Comparison of ENCODE assay signal across 11 cellular contexts in genomic region chr2:113158884-113159553, GRCh38. TPM values are rescaled to one million over a fixed set of nuclear protein-coding genes. Genes with fewer than 3 reads are reported as not detected.
DNase-seq lines count a peak whose midpoint lies in the region; ATAC-seq and TF ChIP-seq lines count a peak whose summit lies in the region.
"Had no signal": no experiment of that assay in that cellular context is flagged by ENCODE, and none has a peak within 500 bp of the region (broad histone marks: within the 10 kb centered on the region; RNA-seq: fewer than 3 reads in every experiment).

No MANE protein-coding gene starts in this region.

- no peak overlapping the region for H3K27ac ChIP-seq in SJCRH30
- H3K27ac ChIP-seq: neural progenitor cell had no signal

- H3K36me3 ChIP-seq in SJCRH30 = no peaks in the 10 kb centered on the region
- H3K36me3 ChIP-seq: neural progenitor cell had no signal

- peak; percentile 40 for DNase-seq in ELF-1 (ENCODE audit: low read depth, low spot score)
- DNase-seq in RKO (ENCODE audit: low spot score) = peak; percentile 13
- DNase-seq in endothelial cell (ENCODE audit: low spot score) = no peak
- peak; percentile 30 for DNase-seq in skeletal muscle cell (ENCODE audit: low read depth)
- no peak for DNase-seq in SJCRH30
- DNase-seq in WTC11 (ENCODE audit: low spot score) = no peak
- DNase-seq: KBM-7 had no signal

- H3K9me3 Mint-ChIP-seq in endothelial cell (ENCODE audit: unreplicated experiment) (no peaks in the 10 kb centered on the region), WTC11 (no peaks in the 10 kb centered on the region)
- H3K9me3 Mint-ChIP-seq: GM23338; neural progenitor cell; stimulated activated memory B cell treated with anti-CD40 and anti-IgM and Interleukin-4, amounts not matched to agents 10 μg/mL and 1 μg/mL and 100 μg/mL, for 72 hours had no signal

- no peaks in the 10 kb centered on the region for H3K27me3 ChIP-seq in SJCRH30

- H3K9me3 ChIP-seq in SJCRH30 (replicated peaks) = no peaks in the 10 kb centered on the region

- no peaks in the 10 kb centered on the region for H3K4me1 ChIP-seq in SJCRH30

- H3K4me3 ChIP-seq in skeletal muscle cell (ENCODE audit: low read depth, low read length) (no peak overlapping the region), SJCRH30 (no peak overlapping the region)
- H3K4me3 ChIP-seq: GM23338, neural progenitor cell had no signal

- POLR2A ChIA-PET in WTC11 (lab: Charles Lee) = no interaction called here

- peak overlapping the region; percentile 42 for H3K27ac Mint-ChIP-seq in endothelial cell (ENCODE audit: unreplicated experiment)
- no peak overlapping the region for H3K27ac Mint-ChIP-seq in WTC11
- H3K27ac Mint-ChIP-seq: GM23338 had no signal

- TF ChIP-seq CTCF in endothelial cell (IDR thresholded peaks at IDR 0.05; ENCODE audit: unreplicated experiment) = no peak
- no peak for TF ChIP-seq CTCF in WTC11 (IDR thresholded peaks at IDR 0.05)

- H3K4me1 Mint-ChIP-seq in endothelial cell (ENCODE audit: unreplicated experiment) (peaks cover 9% of the 10 kb centered on the region), WTC11 (peaks cover 12% of the 10 kb centered on the region)

- peaks cover 4% of the 10 kb centered on the region for H3K27me3 Mint-ChIP-seq in endothelial cell (ENCODE audit: unreplicated experiment)
- H3K27me3 Mint-ChIP-seq in WTC11 (ENCODE audit: low read depth) = peaks cover 30% of the 10 kb centered on the region
- H3K27me3 Mint-ChIP-seq: stimulated activated memory B cell treated with anti-CD40 and anti-IgM and Interleukin-4, amounts not matched to agents 10 μg/mL and 1 μg/mL and 100 μg/mL, for 72 hours had no signal

- ATAC-seq in WTC11 = no peak
- no peak for ATAC-seq in HG03135 (IDR thresholded peaks at IDR 0.05; ENCODE audit: unreplicated experiment)
- ATAC-seq: GM23338; stimulated activated memory B cell treated with anti-CD40 and anti-IgM and Interleukin-4, amounts not matched to agents 10 μg/mL and 1 μg/mL and 100 μg/mL, for 72 hours had no signal

- CTCF ChIA-PET in WTC11 (lab: Charles Lee) = interaction anchor here (3.0 to 4.9 kb wide), 3 partner anchors 21 to 79 kb away, joined by 16 to 58 read pairs (median 47); no protein-coding TSS in a partner anchor

- H3K4me3 Mint-ChIP-seq in endothelial cell (ENCODE audit: unreplicated experiment) = no peak overlapping the region
- no peak overlapping the region for H3K4me3 Mint-ChIP-seq in WTC11

- H3K36me3 Mint-ChIP-seq in endothelial cell (ENCODE audit: low read depth, unreplicated experiment) = no peaks in the 10 kb centered on the region
- no peaks in the 10 kb centered on the region for H3K36me3 Mint-ChIP-seq in WTC11
- H3K36me3 Mint-ChIP-seq: neural progenitor cell; stimulated activated memory B cell treated with anti-CD40 and anti-IgM and Interleukin-4, amounts not matched to agents 10 μg/mL and 1 μg/mL and 100 μg/mL, for 72 hours had no signal

TF ChIP-seq in WTC11, 78 proteins besides CTCF, POLR2A, EP300 and RAD21:
- no peak for TF ChIP-seq IRF1 (CRISPR knock-in tag; IDR thresholded peaks at IDR 0.05)
- no peak for TF ChIP-seq MAX (CRISPR knock-in tag; IDR thresholded peaks at IDR 0.05)
- no peak for TF ChIP-seq ZBTB43 (CRISPR knock-in tag; IDR thresholded peaks at IDR 0.05)
- no peak for TF ChIP-seq PRRX2 (CRISPR knock-in tag; IDR thresholded peaks at IDR 0.05)
TF ChIP-seq in WTC11: peak in this region for 0.

RNA-seq across cellular contexts. Expression of gene PSD4, which starts 14.8 kb away (rescaled TPM):
- 1.9 TPM for total RNA-seq in endothelial cell (ENCODE audit: unreplicated experiment)
- total RNA-seq in SJCRH30 (2014; rRNA removed; shearing (Covaris generic)) = 1.5 and 2.1 TPM in 2 replicates
- total RNA-seq in WTC11 (2021) = 1.5 to 2.7 TPM (median 2.3 TPM) in 3 replicates

RNA-seq across cellular contexts. Expression of gene IL1RN, which starts 31.6 kb away (rescaled TPM):
- not detected for total RNA-seq in endothelial cell (ENCODE audit: unreplicated experiment)
- not detected in 2 replicates for total RNA-seq in SJCRH30 (2014; rRNA removed; shearing (Covaris generic))
- total RNA-seq in WTC11 (2021) = not detected in 3 replicates
- total RNA-seq: GM23338 had no signal

Comparison
In these comparisons a context has a peak if more than half of its experiments do, and no peak if none do; other contexts are left out.
1. DNase-seq: peak in ELF-1 (single experiment), RKO (single experiment) and skeletal muscle cell (single experiment); none in endothelial cell (single experiment), SJCRH30 (0 of 2) and WTC11 (single experiment).